ENCODE assay signal across 8 cellular contexts in the genomic region with DNA sequence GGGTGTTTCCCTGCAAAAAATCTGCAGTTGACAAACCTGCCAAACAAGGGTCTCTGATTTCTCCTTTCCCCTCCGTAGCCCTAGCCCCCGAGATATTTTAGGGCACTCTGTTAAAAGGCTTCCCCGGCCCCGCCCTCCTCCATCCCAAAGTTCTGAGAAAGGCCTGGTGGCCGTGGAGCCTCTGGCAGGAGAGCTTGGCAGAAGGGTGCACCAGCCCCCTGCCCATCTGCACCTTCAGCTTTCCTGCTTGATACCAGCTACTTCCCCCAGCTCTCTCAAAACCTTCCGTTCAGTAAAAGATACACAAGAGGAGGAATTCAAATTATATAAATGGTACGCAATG. TPM values are rescaled to one million over a fixed set of nuclear protein-coding genes. Genes with fewer than 3 reads are reported as not detected.
DNase-seq lines count a peak whose midpoint lies in the region; ATAC-seq and TF ChIP-seq lines count a peak whose summit lies in the region.

No MANE protein-coding gene starts in this region.

- no peaks in the 10 kb centered on the region for H3K36me3 ChIP-seq in hepatocyte (replicated peaks; ENCODE audit: insufficient read depth, low read depth)

- peak overlapping the region; percentile 91 for H3K4me3 Mint-ChIP-seq in activated naive CD8-positive, alpha-beta T cell
- H3K4me3 Mint-ChIP-seq in stimulated activated memory B cell treated with anti-CD40 and anti-IgM and Interleukin-4, amounts not matched to agents 10 μg/mL and 1 μg/mL and 100 μg/mL, for 72 hours = peak overlapping the region; percentile 97

- H3K27ac Mint-ChIP-seq in activated naive CD8-positive, alpha-beta T cell = peak overlapping the region; percentile 78
- peak overlapping the region; percentile 72 for H3K27ac Mint-ChIP-seq in stimulated activated memory B cell treated with anti-CD40 and anti-IgM and Interleukin-4, amounts not matched to agents 10 μg/mL and 1 μg/mL and 100 μg/mL, for 72 hours

- no peaks in the 10 kb centered on the region for H3K9me3 Mint-ChIP-seq in activated naive CD8-positive, alpha-beta T cell (ENCODE audit: low read depth)
- H3K9me3 Mint-ChIP-seq in stimulated activated memory B cell treated with anti-CD40 and anti-IgM and Interleukin-4, amounts not matched to agents 10 μg/mL and 1 μg/mL and 100 μg/mL, for 72 hours = peaks cover 3% of the 10 kb centered on the region

- 75% methylated on average over 7 of the region's 7 CpGs for WGBS in hepatocyte (ENCODE audit: low lambda C conversion rate, missing lambda C conversion rate)

- H3K9me3 ChIP-seq in hepatocyte (ENCODE audit: low read depth) = peaks cover 7% of the 10 kb centered on the region

- peaks cover 39% of the 10 kb centered on the region for H3K79me2 ChIP-seq in hepatocyte

- DNase-seq in HFF-Myc (ENCODE audit: extremely low read depth, low read depth) (no peak), hepatocyte (ENCODE audit: low spot score) (no peak), NCI-H1105 (lab: John Stamatoyannopoulos, UW) (no peak), ecto neural progenitor cell (ENCODE audit: low spot score) (no peak), A172 (ENCODE audit: low spot score) (no peak)

- H3K9me2 ChIP-seq in hepatocyte (replicated peaks; ENCODE audit: insufficient read depth) = no peaks in the 10 kb centered on the region

- no peaks in the 10 kb centered on the region for H3K36me3 Mint-ChIP-seq in activated naive CD8-positive, alpha-beta T cell
- H3K36me3 Mint-ChIP-seq in stimulated activated memory B cell treated with anti-CD40 and anti-IgM and Interleukin-4, amounts not matched to agents 10 μg/mL and 1 μg/mL and 100 μg/mL, for 72 hours = no peaks in the 10 kb centered on the region

- H2AFZ ChIP-seq in hepatocyte = peak overlapping the region; percentile 74

- no peak for ATAC-seq in stimulated activated memory B cell treated with anti-CD40 and anti-IgM and Interleukin-4, amounts not matched to agents 10 μg/mL and 1 μg/mL and 100 μg/mL, for 72 hours
- no peak for ATAC-seq in HG02763 (IDR thresholded peaks at IDR 0.05; ENCODE audit: unreplicated experiment)

- no peaks in the 10 kb centered on the region for H3K27me3 Mint-ChIP-seq in activated naive CD8-positive, alpha-beta T cell
- H3K27me3 Mint-ChIP-seq in stimulated activated memory B cell treated with anti-CD40 and anti-IgM and Interleukin-4, amounts not matched to agents 10 μg/mL and 1 μg/mL and 100 μg/mL, for 72 hours = peaks cover 7% of the 10 kb centered on the region

- no peaks in the 10 kb centered on the region for H3K27me3 ChIP-seq in hepatocyte

- TF ChIP-seq CTCF in HFF-Myc (IDR thresholded peaks at IDR 0.05; ENCODE audit: low read depth, low read length, missing control alignments) (no peak), hepatocyte (IDR thresholded peaks at IDR 0.05; ENCODE audit: poor library complexity) (no peak)

- peak overlapping the region; percentile 90 for H3K4me2 ChIP-seq in hepatocyte

- peaks cover 43% of the 10 kb centered on the region for H3K4me1 Mint-ChIP-seq in activated naive CD8-positive, alpha-beta T cell (ENCODE audit: low read depth)
- H3K4me1 Mint-ChIP-seq in stimulated activated memory B cell treated with anti-CD40 and anti-IgM and Interleukin-4, amounts not matched to agents 10 μg/mL and 1 μg/mL and 100 μg/mL, for 72 hours = peaks cover 43% of the 10 kb centered on the region

- H3K4me3 ChIP-seq in HFF-Myc (replicated peaks; ENCODE audit: low read depth, low read length) (peak overlapping the region; percentile 96), hepatocyte (peak overlapping the region; percentile 59)

- peak overlapping the region; percentile 74 for H3K27ac ChIP-seq in hepatocyte

- H3K4me1 ChIP-seq in hepatocyte (ENCODE audit: insufficient read depth) = peaks cover 26% of the 10 kb centered on the region

- H4K20me1 ChIP-seq in hepatocyte (ENCODE audit: insufficient read depth, poor library complexity, severe bottlenecking) = peaks cover 16% of the 10 kb centered on the region

RNA-seq across cellular contexts. Expression of a gene that starts 0.7 kb away (rescaled TPM):
- total RNA-seq in hepatocyte = 32.8 and 36.1 TPM in 2 replicates
- 33.0 and 34.1 TPM in 2 replicates for polyA plus RNA-seq in hepatocyte
- total RNA-seq in A172 (2014; rRNA removed; shearing (Covaris generic)) = 81.4 and 90.1 TPM in 2 replicates

RNA-seq across cellular contexts. Expression of a gene that starts 13.7 kb away (rescaled TPM):
- total RNA-seq in hepatocyte = 9.5 and 12.8 TPM in 2 replicates
- 13.3 and 14.7 TPM in 2 replicates for polyA plus RNA-seq in hepatocyte
- 6.5 and 11.8 TPM in 2 replicates for total RNA-seq in A172 (2014; rRNA removed; shearing (Covaris generic))

RNA-seq across cellular contexts. Expression of a gene that starts 30.6 kb away (rescaled TPM):
- total RNA-seq in hepatocyte = 224 and 305 TPM in 2 replicates
- 787 and 811 TPM in 2 replicates for polyA plus RNA-seq in hepatocyte
- 352 and 514 TPM in 2 replicates for total RNA-seq in A172 (2014; rRNA removed; shearing (Covaris generic))
